In the genomic region with DNA sequence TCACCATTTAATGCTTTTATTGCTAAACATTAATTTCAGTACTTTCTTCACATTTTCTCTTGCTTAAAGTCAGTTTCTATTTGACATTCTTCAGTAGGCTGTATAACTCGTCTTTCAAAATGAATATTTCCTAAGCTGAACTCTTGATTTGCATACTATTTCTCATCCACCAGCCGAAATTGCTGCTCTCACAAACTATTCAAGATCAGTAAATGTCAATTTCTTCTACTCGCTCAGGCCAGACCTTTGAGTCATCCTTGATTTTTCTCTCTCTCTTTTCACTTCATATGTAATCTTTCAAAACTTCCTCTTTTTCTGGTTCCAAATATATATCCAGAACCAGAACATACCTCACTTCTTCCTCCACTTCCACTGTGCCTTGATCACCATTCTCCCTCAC, we compare ENCODE assay signal across 15 cellular contexts.
"Had no signal": no experiment of that assay in that cellular context is flagged by ENCODE, and none has a peak within 500 bp of the region (broad histone marks: within the 10 kb centered on the region; RNA-seq: fewer than 3 reads in every experiment).

No MANE protein-coding gene starts in this region.

- H3K4me1 Mint-ChIP-seq: activated CD4-positive, alpha-beta T cell treated with anti-CD3 and anti-CD28 coated beads, Interleukin-2, amount 10 ng/mL, durations not matched to agents 7 days and 5 days; activated naive CD4-positive, alpha-beta T cell treated with anti-CD3 and anti-CD28 coated beads, Interleukin-2, amount 10 ng/mL, durations not matched to agents 7 days and 5 days; naive thymus-derived CD8-positive, alpha-beta T cell had no signal

- DNase-seq: activated CD4-positive, alpha-beta T cell treated with anti-CD3 and anti-CD28 coated beads, Interleukin-2, amount 10 ng/mL, durations not matched to agents 7 days and 5 days; activated CD4-positive, CD25-positive, alpha-beta regulatory T cell; activated naive CD4-positive, alpha-beta T cell treated with anti-CD3 and anti-CD28 coated beads, Interleukin-2, amount 10 ng/mL, durations not matched to agents 7 days and 5 days; activated T-cell treated with anti-CD3 and anti-CD28 coated beads for 4 hours; caudate nucleus; effector CD8-positive, alpha-beta T cell; foreskin melanocyte; head of caudate nucleus; mammary epithelial cell; mucosa of descending colon; naive thymus-derived CD8-positive, alpha-beta T cell; posterior cingulate gyrus; transverse colon had no signal

- ATAC-seq: left lobe of liver; mucosa of descending colon; naive thymus-derived CD8-positive, alpha-beta T cell had no signal

- H3K27me3 Mint-ChIP-seq: activated CD4-positive, alpha-beta T cell treated with anti-CD3 and anti-CD28 coated beads, Interleukin-2, amount 10 ng/mL, durations not matched to agents 7 days and 5 days; activated naive CD4-positive, alpha-beta T cell treated with anti-CD3 and anti-CD28 coated beads, Interleukin-2, amount 10 ng/mL, durations not matched to agents 7 days and 5 days; naive thymus-derived CD8-positive, alpha-beta T cell had no signal

- H3K27ac Mint-ChIP-seq: activated CD4-positive, alpha-beta T cell treated with anti-CD3 and anti-CD28 coated beads, Interleukin-2, amount 10 ng/mL, durations not matched to agents 7 days and 5 days; activated naive CD4-positive, alpha-beta T cell treated with anti-CD3 and anti-CD28 coated beads, Interleukin-2, amount 10 ng/mL, durations not matched to agents 7 days and 5 days; activated T-helper 2 cell treated with anti-CD3 and anti-CD28 coated beads, Interferon-gamma antibody, Interleukin-2, Interleukin-4, amounts not matched to agents 10 μg/mL and 5 μg/mL and 100 μg/mL, durations not matched to agents 14 hours and 24 hours and 36 hours; naive thymus-derived CD8-positive, alpha-beta T cell had no signal

- H3K4me3 Mint-ChIP-seq: activated CD4-positive, alpha-beta T cell treated with anti-CD3 and anti-CD28 coated beads, Interleukin-2, amount 10 ng/mL, durations not matched to agents 7 days and 5 days; activated naive CD4-positive, alpha-beta T cell treated with anti-CD3 and anti-CD28 coated beads, Interleukin-2, amount 10 ng/mL, durations not matched to agents 7 days and 5 days; naive thymus-derived CD8-positive, alpha-beta T cell had no signal

- H3K36me3 Mint-ChIP-seq: activated naive CD4-positive, alpha-beta T cell treated with anti-CD3 and anti-CD28 coated beads, Interleukin-2, amount 10 ng/mL, durations not matched to agents 7 days and 5 days; naive thymus-derived CD8-positive, alpha-beta T cell had no signal
